16 cellular contexts compared by ENCODE assay signal in genomic region chr1:45542591-45542990, GRCh38. TPM values are rescaled to one million over a fixed set of nuclear protein-coding genes. Genes with fewer than 3 reads are reported as not detected.
DNase-seq lines count a peak whose midpoint lies in the region; ATAC-seq and TF ChIP-seq lines count a peak whose summit lies in the region.
"Had no signal": no experiment of that assay in that cellular context is flagged by ENCODE, and none has a peak within 500 bp of the region (broad histone marks: within the 10 kb centered on the region; RNA-seq: fewer than 3 reads in every experiment).

No MANE protein-coding gene starts in this region.

- H3K9ac ChIP-seq in trophoblast cell (ENCODE audit: low read length), result no peak overlapping the region
- H3K9ac ChIP-seq: SK-N-SH had no signal

- no peaks in the 10 kb centered on the region for H3K9me3 ChIP-seq in trophoblast cell (ENCODE audit: insufficient read depth, low read depth, low read length)
- H3K9me3 ChIP-seq: left ventricle myocardium inferior, neutrophil, SK-N-SH had no signal

- no peak overlapping the region for H2AK5ac ChIP-seq in trophoblast cell (ENCODE audit: low read length)

- H4K12ac ChIP-seq in trophoblast cell (ENCODE audit: low read depth, low read length), result no peak overlapping the region

- peaks cover 9% of the 10 kb centered on the region; the same call in 2 of the 3 replicates for H3K4me1 Mint-ChIP-seq in GM23338

- no peaks in the 10 kb centered on the region for H3F3A ChIP-seq in GM23338 (replicated peaks; ENCODE audit: low read depth)

- H3K27me3 ChIP-seq in GM23338 (ENCODE audit: insufficient read depth), result no peaks in the 10 kb centered on the region
- no peaks in the 10 kb centered on the region for H3K27me3 ChIP-seq in trophoblast cell (ENCODE audit: insufficient read depth, low read length)
- H3K27me3 ChIP-seq in dorsolateral prefrontal cortex, result no peaks in the 10 kb centered on the region

- no peak overlapping the region for H3K4ac ChIP-seq in trophoblast cell (ENCODE audit: low read depth, low read length)

- no peak overlapping the region for H2BK12ac ChIP-seq in trophoblast cell (ENCODE audit: low read length)

- no peaks in the 10 kb centered on the region; the same call in 2 of the 3 replicates for H3K36me3 Mint-ChIP-seq in GM23338 (ENCODE audit: low read depth)

- DNase-seq in GM23338 (ENCODE audit: low spot score) (no peak), NOMO-1 treated with dmso at 0.1 percent for 144 hours (lab: John Stamatoyannopoulos, UW; ENCODE audit: unreplicated experiment) (peak; percentile 38), left colon (peak; percentile 42 to 71), trophoblast cell (peak; percentile 87 to 90), dorsolateral prefrontal cortex (no peak)
- DNase-seq in stimulated activated CD4-positive, alpha-beta T cell treated with anti-CD3 and anti-CD28 coated beads, Interleukin-4, amount 100 ng/mL, for 24 hours, result no peak
- no peak for DNase-seq in activated CD4-positive, CD25-positive, alpha-beta regulatory T cell (lab: John Stamatoyannopoulos, UW)
- no peak for DNase-seq in activated naive CD4-positive, alpha-beta T cell (lab: John Stamatoyannopoulos, UW)
- DNase-seq: left ventricle myocardium inferior; NCI-H1105; NCI-H2171 treated with DMSO at 0.1 percent for 48 hours; SK-N-SH; stimulated activated naive CD4-positive, alpha-beta T cell had no signal

- H3K14ac ChIP-seq in trophoblast cell (ENCODE audit: low read length), result no peak overlapping the region

- no peak overlapping the region for H4K91ac ChIP-seq in trophoblast cell (ENCODE audit: low read depth, low read length)

- H3K27ac ChIP-seq in GM23338 (ENCODE audit: low read depth) (no peak overlapping the region), trophoblast cell (ENCODE audit: low read depth, low read length) (no peak overlapping the region), dorsolateral prefrontal cortex (peak overlapping the region in 3 of 59 donors; percentile 1 to 43 (median 1))
- H3K27ac ChIP-seq: coronary artery, neutrophil had no signal

- no peaks in the 10 kb centered on the region for H4K20me1 ChIP-seq in GM23338 (replicated peaks; ENCODE audit: insufficient read depth)

- ATAC-seq in GM23338 (no peak), left colon (peak; percentile 96)

- H3K9me3 Mint-ChIP-seq in GM23338, result no peaks in the 10 kb centered on the region
- H3K9me3 Mint-ChIP-seq: activated T-helper 2 cell treated with anti-CD3 and anti-CD28 coated beads, Interferon-gamma antibody, Interleukin-2, Interleukin-4, amounts not matched to agents 10 μg/mL and 5 μg/mL and 100 μg/mL, durations not matched to agents 14 hours and 24 hours and 36 hours had no signal

- TF ChIP-seq CTCF in GM23338 (conservative IDR thresholded peaks at IDR 0.05; ENCODE audit: low read depth in 2 of 2) (no peak), dorsolateral prefrontal cortex (IDR thresholded peaks at IDR 0.05 in 54 of 56, conservative IDR thresholded peaks at IDR 0.05 in 2 of 56; ENCODE audit: low read depth in 1 of 56, partially characterized antibody in 56 of 56) (no peak)

- no peak overlapping the region for H3K23ac ChIP-seq in trophoblast cell (ENCODE audit: low read length)

- peaks cover 8% of the 10 kb centered on the region; the same call in 1 of the 2 replicates for H3K4me1 ChIP-seq in GM23338 (ENCODE audit: insufficient read depth)
- H3K4me1 ChIP-seq in trophoblast cell (ENCODE audit: control insufficient read depth in 1 of 2, insufficient read depth in 2 of 2, low read length in 2 of 2), result peaks cover 0 to 2% of the 10 kb centered on the region in 2 experiments

- intact Hi-C loops in left colon (cut with DNase I, micrococcal nuclease), result no loop called here
- intact Hi-C loops in dorsolateral prefrontal cortex (cut with DNase I), result no loop called here

- H3K79me1 ChIP-seq in trophoblast cell (ENCODE audit: low read length), result no peaks in the 10 kb centered on the region

- H3K79me2 ChIP-seq in GM23338 (replicated peaks; ENCODE audit: insufficient read depth) (no peaks in the 10 kb centered on the region), trophoblast cell (ENCODE audit: control insufficient read depth, insufficient read depth, low read length, poor library complexity) (no peaks in the 10 kb centered on the region)

- WGBS in trophoblast cell (ENCODE audit: extremely low coverage, insufficient coverage, insufficient read length), result no CpG with 5 or more reads among the region's 4 CpGs

- H3K27me3 Mint-ChIP-seq in GM23338 (ENCODE audit: insufficient read depth, low read depth, poor library complexity), result no peaks in the 10 kb centered on the region

- no peak overlapping the region for H2BK5ac ChIP-seq in trophoblast cell (ENCODE audit: low read depth, low read length, poor library complexity)

- H3K36me3 ChIP-seq in GM23338 (ENCODE audit: insufficient read depth), result no peaks in the 10 kb centered on the region
- H3K36me3 ChIP-seq in trophoblast cell (ENCODE audit: control insufficient read depth in 1 of 2, insufficient read depth in 2 of 2, low read length in 2 of 2), result no peaks in the 10 kb centered on the region
- H3K36me3 ChIP-seq: left ventricle myocardium inferior, neutrophil had no signal

- H3K4me2 ChIP-seq in GM23338 (no peak overlapping the region), trophoblast cell (ENCODE audit: low read length) (no peak overlapping the region)
- H3K4me2 ChIP-seq: SK-N-SH had no signal

- no peak overlapping the region for H2BK120ac ChIP-seq in trophoblast cell (ENCODE audit: insufficient read depth, low read length, poor library complexity)

- H4K8ac ChIP-seq in trophoblast cell (ENCODE audit: low read depth, low read length), result no peak overlapping the region

- no peak overlapping the region for H3K18ac ChIP-seq in trophoblast cell (ENCODE audit: low read length)

- H3K9me2 ChIP-seq in GM23338 (ENCODE audit: insufficient read depth), result 0 out of 2 replicates have a peak, but pooled peaks cover 2% of the 10 kb centered on the region
- H3K9me2 ChIP-seq: SK-N-SH had no signal

- H2AFZ ChIP-seq in GM23338 (peak overlapping the region; percentile 61; the same call in 1 of the 2 replicates), trophoblast cell (ENCODE audit: insufficient read depth, low read length, poor library complexity) (no peak overlapping the region)

- H3K27ac Mint-ChIP-seq in GM23338, result no peak overlapping the region
- H3K27ac Mint-ChIP-seq: activated T-helper 2 cell treated with anti-CD3 and anti-CD28 coated beads, Interferon-gamma antibody, Interleukin-2, Interleukin-4, amounts not matched to agents 10 μg/mL and 5 μg/mL and 100 μg/mL, durations not matched to agents 14 hours and 24 hours and 36 hours had no signal

- no peak overlapping the region for H3K4me3 Mint-ChIP-seq in GM23338

- H3K4me3 ChIP-seq in GM23338 (no peak overlapping the region), trophoblast cell (ENCODE audit: low read depth, low read length) (no peak overlapping the region), dorsolateral prefrontal cortex (no peak overlapping the region)
- H3K4me3 ChIP-seq: coronary artery, left ventricle myocardium inferior had no signal

TF ChIP-seq in GM23338, 12 proteins besides CTCF, POLR2A, EP300 and RAD21 (continues in another document):
- TF ChIP-seq POLR2AphosphoS5 (IDR thresholded peaks at IDR 0.05; ENCODE audit: low read depth), result no peak
- TF ChIP-seq CREB1 (CRISPR knock-in tag; IDR thresholded peaks at IDR 0.05; ENCODE audit: low read depth), result no peak
- no peak for TF ChIP-seq EZH2phosphoT487 (IDR thresholded peaks at IDR 0.05; ENCODE audit: unreplicated experiment)
- TF ChIP-seq ZNF331 (CRISPR knock-in tag; IDR thresholded peaks at IDR 0.05; ENCODE audit: low read depth), result no peak
- no peak for TF ChIP-seq STAT1 (IDR thresholded peaks at IDR 0.05; ENCODE audit: unreplicated experiment)
- no peak for TF ChIP-seq JUNB (IDR thresholded peaks at IDR 0.05; ENCODE audit: unreplicated experiment)

RNA-seq across cellular contexts. Expression of gene AKR1A1, which starts 8.0 kb away (rescaled TPM):
- total RNA-seq in GM23338 (2014; rRNA removed; shearing (Covaris generic)), result 172 and 186 TPM in 2 replicates
- polyA plus RNA-seq in GM23338 (2016; fragmentation: Nextera tagmentation; extraction: Ambion mirVana), result 275 and 293 TPM in 2 replicates
- total RNA-seq in left colon (100 to 1,000 TPM; 186 to 220 TPM), dorsolateral prefrontal cortex (100 to 1,000 TPM in 1 of 120 experiments, 10 to 100 TPM in 119; 34.4 to 104 (median 68.7) TPM)
- polyA plus RNA-seq in trophoblast cell (2013), result 105 and 110 TPM in 2 replicates

RNA-seq across cellular contexts. Expression of gene PRDX1, which starts 20.9 kb away (rescaled TPM):
- total RNA-seq in GM23338 (2014; rRNA removed; shearing (Covaris generic)), result 1,070 and 1,109 TPM in 2 replicates
- 2,149 and 2,351 TPM in 2 replicates for polyA plus RNA-seq in GM23338 (2016; fragmentation: Nextera tagmentation; extraction: Ambion mirVana)
- 100 to 1,000 TPM; 286 to 299 TPM for total RNA-seq in left colon
- 683 and 706 TPM in 2 replicates for polyA plus RNA-seq in trophoblast cell (2013)
- total RNA-seq in dorsolateral prefrontal cortex, result 100 to 1,000 TPM; 252 to 454 (median 339) TPM

RNA-seq across cellular contexts. Expression of gene NASP, which starts 41.2 kb away (rescaled TPM):
- total RNA-seq in GM23338 (2014; rRNA removed; shearing (Covaris generic)), result 254 and 294 TPM in 2 replicates
- polyA plus RNA-seq in GM23338 (2016; fragmentation: Nextera tagmentation; extraction: Ambion mirVana), result 1,008 and 1,039 TPM in 2 replicates
- 10 to 100 TPM; 41.3 to 48.7 TPM for total RNA-seq in left colon
- 129 and 144 TPM in 2 replicates for polyA plus RNA-seq in trophoblast cell (2013)
- 100 to 1,000 TPM in 41 of 120 experiments, 10 to 100 TPM in 79; 47.7 to 170 (median 91.5) TPM for total RNA-seq in dorsolateral prefrontal cortex

RNA-seq across cellular contexts. Expression of gene MMACHC, which starts 42.5 kb away (rescaled TPM):
- total RNA-seq in GM23338 (2014; rRNA removed; shearing (Covaris generic)), result 3.0 and 3.7 TPM in 2 replicates
- polyA plus RNA-seq in GM23338 (2016; fragmentation: Nextera tagmentation; extraction: Ambion mirVana), result 4.6 and 4.9 TPM in 2 replicates
- total RNA-seq in left colon (10 to 100 TPM in 1 of 2 donors, 1 to 10 TPM in 1; 8.4 to 15.9 TPM), dorsolateral prefrontal cortex (10 to 100 TPM in 66 of 120 experiments, 1 to 10 TPM in 54; 6.1 to 20.4 (median 10.3) TPM)
- 5.5 and 5.7 TPM in 2 replicates for polyA plus RNA-seq in trophoblast cell (2013)

RNA-seq across cellular contexts. Expression of gene CCDC163, which starts 42.7 kb away (rescaled TPM):
- total RNA-seq in GM23338 (2014; rRNA removed; shearing (Covaris generic)), result 1.2 and 1.6 TPM in 2 replicates
- 4.5 and 4.6 TPM in 2 replicates for polyA plus RNA-seq in GM23338 (2016; fragmentation: Nextera tagmentation; extraction: Ambion mirVana)
- total RNA-seq in left colon, result 1 to 10 TPM; 1.6 to 3.5 TPM
- polyA plus RNA-seq in trophoblast cell (2013), result 3.0 TPM in 2 replicates
- total RNA-seq in dorsolateral prefrontal cortex, result 10 to 100 TPM in 20 of 120 experiments, 1 to 10 TPM in 100; 2.0 to 15.0 (median 6.0) TPM

Comparison
In these comparisons a context has a peak if more than half of its experiments do, and no peak if none do; other contexts are left out.
1. DNase-seq: peak in NOMO-1 treated with dmso at 0.1 percent for 144 hours (single experiment), left colon (2 of 2) and trophoblast cell (2 of 2); none in GM23338 (single experiment), stimulated activated CD4-positive, alpha-beta T cell treated with anti-CD3 and anti-CD28 coated beads, Interleukin-4, amount 100 ng/mL, for 24 hours (single experiment), dorsolateral prefrontal cortex (0 of 10), activated CD4-positive, CD25-positive, alpha-beta regulatory T cell (0 of 4) and activated naive CD4-positive, alpha-beta T cell (0 of 4).